ENCODE assay signal across 23 cellular contexts in the genomic region with DNA sequence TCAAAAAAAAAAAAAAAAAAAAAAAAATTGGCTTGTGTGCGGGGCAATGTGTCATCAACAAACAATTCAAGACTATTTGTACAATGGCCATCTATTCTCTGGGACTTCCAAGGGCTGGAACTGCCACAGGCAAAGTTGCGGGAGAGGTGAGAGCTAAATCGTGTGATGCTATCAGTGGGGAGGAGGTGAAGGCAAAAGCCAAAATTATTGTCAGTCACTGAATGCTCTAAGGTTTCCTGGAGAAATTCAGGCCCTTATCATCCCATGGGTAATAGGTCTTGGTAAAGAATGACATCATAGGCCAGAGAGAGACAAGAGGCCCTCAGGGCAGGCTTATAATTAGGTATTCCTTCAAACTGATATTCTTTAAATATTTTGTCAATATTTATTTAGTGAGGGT.
DNase-seq lines count a peak whose midpoint lies in the region; ATAC-seq and TF ChIP-seq lines count a peak whose summit lies in the region.
"Had no signal": no experiment of that assay in that cellular context is flagged by ENCODE, and none has a peak within 500 bp of the region (broad histone marks: within the 10 kb centered on the region; RNA-seq: fewer than 3 reads in every experiment).

No MANE protein-coding gene starts in this region.

- no peak for TF ChIP-seq EP300 in stomach (IDR thresholded peaks at IDR 0.05)

- no peak for TF ChIP-seq POLR2A in stomach (IDR thresholded peaks at IDR 0.05)

- H3K4me3 ChIP-seq in left ventricle myocardium inferior (no peak overlapping the region), stomach (no peak overlapping the region)
- H3K4me3 ChIP-seq: gastrocnemius medialis had no signal

- 69 to 87% (median 76%) methylated on average over 3 of the region's 3 CpGs for WGBS in stomach, 5 donors

- H3K9me3 Mint-ChIP-seq in activated CD4-positive, alpha-beta T cell treated with anti-CD3 and anti-CD28 coated beads, Interleukin-2, amount 10 ng/mL, durations not matched to agents 24 days and 14 days = peaks cover 3% of the 10 kb centered on the region
- H3K9me3 Mint-ChIP-seq in WTC11 (no peaks in the 10 kb centered on the region), osteocyte (ENCODE audit: unreplicated experiment) (peaks cover 3% of the 10 kb centered on the region)
- H3K9me3 Mint-ChIP-seq: activated CD4-positive, alpha-beta memory T cell treated with anti-CD3 and anti-CD28 coated beads, Interleukin-2, amount 10 ng/mL, durations not matched to agents 7 days and 5 days; CD4-positive, alpha-beta memory T cell; mesothelial cell of epicardium; nephron; stimulated activated naive CD8-positive, alpha-beta T cell treated with anti-CD3 and anti-CD28 coated beads, Interleukin-15, amount 100 ng/mL, for 72 hours; T-helper 1 cell treated with Interleukin-12 subunit alpha and Interleukin-12 subunit beta and Interleukin-4 antibody, amounts not matched to agents 30 μg/mL and 1 μg/mL, for 36 hours had no signal

- H3K36me3 Mint-ChIP-seq in activated CD4-positive, alpha-beta T cell treated with anti-CD3 and anti-CD28 coated beads, Interleukin-2, amount 10 ng/mL, durations not matched to agents 24 days and 14 days (ENCODE audit: low read depth) = no peaks in the 10 kb centered on the region
- H3K36me3 Mint-ChIP-seq in WTC11 (no peaks in the 10 kb centered on the region), osteocyte (ENCODE audit: unreplicated experiment) (no peaks in the 10 kb centered on the region)
- H3K36me3 Mint-ChIP-seq: CD4-positive, alpha-beta memory T cell; mesothelial cell of epicardium had no signal

- H3K9me3 ChIP-seq in left ventricle myocardium inferior (replicated peaks) (no peaks in the 10 kb centered on the region), stomach (no peaks in the 10 kb centered on the region)
- H3K9me3 ChIP-seq: gastrocnemius medialis had no signal

- H3K27ac ChIP-seq in left ventricle myocardium inferior (replicated peaks) (no peak overlapping the region), stomach (no peak overlapping the region)
- H3K27ac ChIP-seq: gastrocnemius medialis had no signal

- H3K4me3 Mint-ChIP-seq in activated CD4-positive, alpha-beta T cell treated with anti-CD3 and anti-CD28 coated beads, Interleukin-2, amount 10 ng/mL, durations not matched to agents 24 days and 14 days = no peak overlapping the region
- H3K4me3 Mint-ChIP-seq in WTC11 (no peak overlapping the region), osteocyte (ENCODE audit: unreplicated experiment) (no peak overlapping the region)
- H3K4me3 Mint-ChIP-seq: activated CD4-positive, alpha-beta memory T cell treated with anti-CD3 and anti-CD28 coated beads, Interleukin-2, amount 10 ng/mL, durations not matched to agents 7 days and 5 days; CD4-positive, alpha-beta memory T cell; mesothelial cell of epicardium; nephron; stimulated activated naive CD8-positive, alpha-beta T cell treated with anti-CD3 and anti-CD28 coated beads, Interleukin-15, amount 100 ng/mL, for 72 hours; T-helper 1 cell treated with Interleukin-12 subunit alpha and Interleukin-12 subunit beta and Interleukin-4 antibody, amounts not matched to agents 30 μg/mL and 1 μg/mL, for 36 hours had no signal

- H3K27me3 Mint-ChIP-seq in activated CD4-positive, alpha-beta T cell treated with anti-CD3 and anti-CD28 coated beads, Interleukin-2, amount 10 ng/mL, durations not matched to agents 24 days and 14 days = peaks cover 5% of the 10 kb centered on the region
- H3K27me3 Mint-ChIP-seq in WTC11 (ENCODE audit: low read depth) (no peaks in the 10 kb centered on the region), osteocyte (ENCODE audit: unreplicated experiment) (no peaks in the 10 kb centered on the region)

- TF ChIP-seq CTCF in WTC11 (IDR thresholded peaks at IDR 0.05) = no peak
- TF ChIP-seq CTCF in osteocyte (IDR thresholded peaks at IDR 0.05) = no peak
- no peak for TF ChIP-seq CTCF in left ventricle myocardium inferior (IDR thresholded peaks at IDR 0.05; ENCODE audit: borderline replicate concordance)
- no peak for TF ChIP-seq CTCF in stomach (IDR thresholded peaks at IDR 0.05)

- H3K4me1 ChIP-seq in left ventricle myocardium inferior = peaks cover 10% of the 10 kb centered on the region
- H3K4me1 ChIP-seq in stomach = no peaks in the 10 kb centered on the region
- H3K4me1 ChIP-seq: gastrocnemius medialis had no signal

- intact Hi-C loops in activated CD4-positive, alpha-beta T cell treated with anti-CD3 and anti-CD28 coated beads, Interleukin-2, amount 10 ng/mL, durations not matched to agents 24 days and 14 days (cut with micrococcal nuclease) = no loop called here
- intact Hi-C loops in left ventricle myocardium inferior (cut with micrococcal nuclease) = no loop called here
- intact Hi-C loops in stomach (cut with DNase I; ENCODE audit: low total_unique reads) = no loop called here

- H3K36me3 ChIP-seq in left ventricle myocardium inferior (no peaks in the 10 kb centered on the region), stomach (no peaks in the 10 kb centered on the region)
- H3K36me3 ChIP-seq: gastrocnemius medialis had no signal

- POLR2A ChIA-PET in WTC11 (lab: Charles Lee) = no interaction called here

- H3K27ac Mint-ChIP-seq in activated CD4-positive, alpha-beta T cell treated with anti-CD3 and anti-CD28 coated beads, Interleukin-2, amount 10 ng/mL, durations not matched to agents 24 days and 14 days = no peak overlapping the region
- H3K27ac Mint-ChIP-seq in WTC11 = no peak overlapping the region
- no peak overlapping the region for H3K27ac Mint-ChIP-seq in osteocyte (ENCODE audit: unreplicated experiment)
- H3K27ac Mint-ChIP-seq: activated CD4-positive, alpha-beta memory T cell treated with anti-CD3 and anti-CD28 coated beads, Interleukin-2, amount 10 ng/mL, durations not matched to agents 7 days and 5 days; CD4-positive, alpha-beta memory T cell; mesothelial cell of epicardium; nephron; T-helper 1 cell treated with Interleukin-12 subunit alpha and Interleukin-12 subunit beta and Interleukin-4 antibody, amounts not matched to agents 30 μg/mL and 1 μg/mL, for 36 hours had no signal

- DNase-seq in activated CD4-positive, alpha-beta T cell treated with anti-CD3 and anti-CD28 coated beads, Interleukin-2, amount 10 ng/mL, durations not matched to agents 24 days and 14 days = peak; percentile 21
- DNase-seq in activated CD4-positive, alpha-beta T cell treated with anti-CD3 and anti-CD28 coated beads for 4 hours = no peak
- DNase-seq in NCI-H146 (lab: John Stamatoyannopoulos, UW) (peak; percentile 77), WTC11 (ENCODE audit: low spot score) (no peak), osteocyte (ENCODE audit: extremely low spot score, unreplicated experiment) (no peak), left ventricle myocardium inferior (no peak), NCI-H510A treated with DMSO at 0.1 percent for 48 hours (lab: John Stamatoyannopoulos, UW) (no peak), stomach (no peak)
- DNase-seq: activated CD4-positive, alpha-beta memory T cell treated with anti-CD3 and anti-CD28 coated beads, Interleukin-2, amount 10 ng/mL, durations not matched to agents 7 days and 5 days; activated naive CD4-positive, alpha-beta T cell treated with Interleukin-2 at 50 U/mL for 16 hours; activated T-cell treated with anti-CD3 and anti-CD28 coated beads, Interleukin-2, amount 50 U/mL, for 1 hour; anterior cingulate cortex; CD4-positive, alpha-beta memory T cell; gastrocnemius medialis; left cardiac atrium; NCI-H1694 treated with DMSO at 0.1 percent for 48 hours; NCI-H524; SIG-M5; stimulated activated CD4-positive, alpha-beta T cell treated with anti-CD3 and anti-CD28 coated beads, Interleukin-4, amount 100 ng/mL, for 1 hour; stimulated activated naive CD8-positive, alpha-beta T cell treated with anti-CD3 and anti-CD28 coated beads, Interleukin-15, amount 100 ng/mL, for 72 hours had no signal

- H3K27me3 ChIP-seq in left ventricle myocardium inferior (ENCODE audit: low read depth) = no peaks in the 10 kb centered on the region
- no peaks in the 10 kb centered on the region for H3K27me3 ChIP-seq in stomach

- no peak for ATAC-seq in WTC11
- ATAC-seq: gastrocnemius medialis; stimulated activated naive CD8-positive, alpha-beta T cell treated with anti-CD3 and anti-CD28 coated beads, Interleukin-15, amount 100 ng/mL, for 72 hours had no signal

- CTCF ChIA-PET in WTC11 (lab: Charles Lee) = no interaction called here

- peaks cover 2% of the 10 kb centered on the region for H3K4me1 Mint-ChIP-seq in activated CD4-positive, alpha-beta T cell treated with anti-CD3 and anti-CD28 coated beads, Interleukin-2, amount 10 ng/mL, durations not matched to agents 24 days and 14 days
- H3K4me1 Mint-ChIP-seq in WTC11 (peaks cover 7% of the 10 kb centered on the region), osteocyte (ENCODE audit: unreplicated experiment) (no peaks in the 10 kb centered on the region)
- H3K4me1 Mint-ChIP-seq: CD4-positive, alpha-beta memory T cell; mesothelial cell of epicardium; nephron had no signal

TF ChIP-seq in WTC11, 78 proteins besides CTCF, POLR2A, EP300 and RAD21:
- no peak for TF ChIP-seq NFYB (CRISPR knock-in tag; conservative IDR thresholded peaks at IDR 0.05; ENCODE audit: low read depth)
- TF ChIP-seq HMGA2 (CRISPR knock-in tag; IDR thresholded peaks at IDR 0.05) = 0 out of 2 replicates have a peak, but pooled peaks have one; percentile 35

Comparison
In these comparisons a context has a peak if more than half of its experiments do, and no peak if none do; other contexts are left out.
1. DNase-seq: peak in activated CD4-positive, alpha-beta T cell treated with anti-CD3 and anti-CD28 coated beads, Interleukin-2, amount 10 ng/mL, durations not matched to agents 24 days and 14 days (single experiment) and NCI-H146 (single experiment); none in activated CD4-positive, alpha-beta T cell treated with anti-CD3 and anti-CD28 coated beads for 4 hours (0 of 2), WTC11 (single experiment), osteocyte (single experiment), left ventricle myocardium inferior (single experiment), NCI-H510A treated with DMSO at 0.1 percent for 48 hours (single experiment) and stomach (single experiment).